Comparison of ENCODE assay signal across 14 cellular contexts in genomic region chr20:38117635-38118034, GRCh38. TPM values are rescaled to one million over a fixed set of nuclear protein-coding genes. Genes with fewer than 3 reads are reported as not detected.
DNase-seq lines count a peak whose midpoint lies in the region; ATAC-seq lines count a peak whose summit lies in the region.
"Had no signal": no experiment of that assay in that cellular context is flagged by ENCODE, and none has a peak within 500 bp of the region (broad histone marks: within the 10 kb centered on the region; RNA-seq: fewer than 3 reads in every experiment).

No MANE protein-coding gene starts in this region.

- peak overlapping the region; percentile 48 for H3K27ac ChIP-seq in ACC112 (ENCODE audit: low read depth, low read length)
- H3K27ac ChIP-seq: gastroesophageal sphincter, vagina had no signal

- no peak overlapping the region for H3K4me3 ChIP-seq in ACC112 (ENCODE audit: low read depth, low read length)
- H3K4me3 ChIP-seq: gastroesophageal sphincter, vagina had no signal

- ATAC-seq in GM19397 (IDR thresholded peaks at IDR 0.05; ENCODE audit: unreplicated experiment) (no peak), GM21529 (IDR thresholded peaks at IDR 0.05; ENCODE audit: unreplicated experiment) (no peak)
- ATAC-seq: gastroesophageal sphincter had no signal

- H3K36me3 ChIP-seq in ACC112 (ENCODE audit: insufficient read depth, low read length) = no peaks in the 10 kb centered on the region
- H3K36me3 ChIP-seq: gastroesophageal sphincter, vagina had no signal

- DNase-seq in HT1080 (ENCODE audit: low read depth) (peak; percentile 93), amniotic epithelial cell (ENCODE audit: low read depth) (peak; percentile 93), glomerular visceral epithelial cell (ENCODE audit: extremely low spot score) (peak; percentile 74), GM19238 (ENCODE audit: insufficient read length, low spot score) (no peak)
- DNase-seq in activated CD4-positive, CD25-positive, alpha-beta regulatory T cell (lab: John Stamatoyannopoulos, UW) = no peak
- DNase-seq: NCI-H1092 treated with DMSO at 0.1 percent for 48 hours, NCI-H510A, SIG-M5 had no signal

- no peak overlapping the region for H2AFZ ChIP-seq in ACC112 (ENCODE audit: low read length, unreplicated experiment)

- no peaks in the 10 kb centered on the region for H3K27me3 ChIP-seq in ACC112 (ENCODE audit: insufficient read depth, low read length)
- H3K27me3 ChIP-seq: gastroesophageal sphincter, vagina had no signal

- peaks cover 22% of the 10 kb centered on the region for H3K4me1 ChIP-seq in ACC112 (ENCODE audit: control insufficient read depth, insufficient read depth, low read length, unreplicated experiment)

- H3K79me2 ChIP-seq in ACC112 (ENCODE audit: control insufficient read depth, insufficient read depth, low read length, unreplicated experiment) = no peaks in the 10 kb centered on the region

RNA-seq across cellular contexts. Expression of gene TGM2, which starts 47.4 kb away (rescaled TPM):
- 129 and 146 TPM in 2 replicates for total RNA-seq in HT1080 (2014; rRNA removed; shearing (Covaris generic))
- polyA plus RNA-seq in HT1080 (2015; cell fraction: cytosol; rRNA removed) = 281 and 347 TPM in 2 replicates
- 481 and 525 TPM in 2 replicates for polyA plus RNA-seq in HT1080 (2015; cell fraction: nucleus; rRNA removed)
- total RNA-seq: activated T-helper 2 cell treated with anti-CD3 and anti-CD28 coated beads, Interferon-gamma antibody, Interleukin-2, Interleukin-4, amounts not matched to agents 10 μg/mL and 5 μg/mL and 100 μg/mL, durations not matched to agents 14 hours and 24 hours and 36 hours had no signal

Comparison
In these comparisons a context has a peak if more than half of its experiments do, and no peak if none do; other contexts are left out.
1. DNase-seq: peak in HT1080 (single experiment), amniotic epithelial cell (single experiment) and glomerular visceral epithelial cell (single experiment); none in GM19238 (single experiment) and activated CD4-positive, CD25-positive, alpha-beta regulatory T cell (0 of 4).